ENCODE assay signal across 16 cellular contexts in the genomic region with DNA sequence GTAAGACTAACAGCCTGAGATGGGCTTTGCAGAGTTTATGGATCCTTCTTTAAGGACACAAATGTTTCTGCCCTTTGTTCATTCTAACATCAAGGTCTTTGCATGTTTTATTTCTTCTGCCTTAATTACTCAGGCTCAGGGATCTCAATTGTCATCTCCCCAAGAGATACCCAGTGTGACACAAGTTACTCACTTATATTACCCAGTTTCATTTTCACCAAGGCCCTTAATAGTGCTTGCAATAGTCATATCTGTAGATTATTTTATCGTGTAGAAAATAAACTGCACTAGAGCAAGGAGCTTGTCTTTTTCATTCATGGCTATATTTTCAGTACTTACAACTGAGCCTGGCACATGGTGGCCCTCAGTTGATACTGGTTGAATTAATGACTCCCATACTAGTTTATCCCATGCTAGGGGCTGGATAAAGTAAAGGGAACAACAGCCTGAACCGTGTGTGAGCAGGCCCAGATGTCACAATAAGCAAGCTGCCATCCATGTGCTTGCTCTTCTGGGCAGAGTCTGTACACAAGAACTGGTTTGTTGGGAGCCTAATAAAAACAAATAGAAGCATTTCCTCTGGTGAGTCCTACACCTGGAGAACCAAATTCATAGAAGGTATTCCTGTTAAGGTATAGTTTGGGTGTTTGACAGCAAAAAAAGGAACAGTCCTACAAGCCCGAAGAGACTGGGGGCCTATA.
"Had no signal": no experiment of that assay in that cellular context is flagged by ENCODE, and none has a peak within 500 bp of the region (broad histone marks: within the 10 kb centered on the region; RNA-seq: fewer than 3 reads in every experiment).

No MANE protein-coding gene starts in this region.

- H3K36me3 ChIP-seq: heart left ventricle, right atrium auricular region, sigmoid colon, stomach, thoracic aorta, transverse colon had no signal

- H3K27ac ChIP-seq: heart left ventricle, right atrium auricular region, sigmoid colon, skin epidermis, stomach, thoracic aorta, transverse colon had no signal

- H3K27me3 ChIP-seq: heart left ventricle, right atrium auricular region, sigmoid colon, stomach, transverse colon had no signal

- H3K4me3 ChIP-seq: heart left ventricle, right atrium auricular region, sigmoid colon, skin epidermis, stomach, thoracic aorta, transverse colon had no signal

- H3K9me3 ChIP-seq: right atrium auricular region, sigmoid colon, stomach, thoracic aorta, transverse colon had no signal

- DNase-seq: effector memory CD8-positive, alpha-beta T cell; foreskin melanocyte; heart left ventricle; hippocampal formation; natural killer cell; posterior cingulate gyrus; sigmoid colon; stimulated activated CD4-positive, alpha-beta T cell treated with anti-CD3 and anti-CD28 coated beads, Interleukin-2, amount 100 ng/mL, for 24 hours; stimulated activated CD4-positive, alpha-beta T cell treated with anti-CD3 and anti-CD28 coated beads, Interleukin-4, amount 100 ng/mL, for 4 hours; stimulated activated naive CD4-positive, alpha-beta T cell; stomach; substantia nigra; transverse colon had no signal

- ATAC-seq: effector memory CD8-positive, alpha-beta T cell; heart left ventricle; natural killer cell had no signal
